ENCODE assay signal across 13 cellular contexts in the genomic region with DNA sequence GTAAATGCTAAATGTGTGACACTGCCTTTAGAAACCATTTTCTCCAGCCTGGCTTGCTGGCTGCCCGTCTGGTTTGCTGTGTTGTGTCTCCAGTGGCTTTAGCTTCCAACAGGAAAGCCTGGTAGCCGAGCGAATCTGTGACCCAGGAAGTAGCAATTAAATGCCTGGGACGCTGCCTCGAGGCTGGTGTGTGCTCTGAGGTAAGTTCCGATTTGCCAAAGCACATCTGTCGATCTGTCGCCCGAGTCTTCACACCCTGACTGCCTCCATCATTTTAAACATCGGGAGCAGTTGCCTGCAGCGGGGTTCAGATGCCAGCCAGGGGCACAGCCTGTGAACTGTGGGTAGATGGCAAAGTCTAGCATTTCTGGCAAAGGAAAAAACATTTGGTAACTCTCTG. TPM values are rescaled to one million over a fixed set of nuclear protein-coding genes. Genes with fewer than 3 reads are reported as not detected.
DNase-seq lines count a peak whose midpoint lies in the region; ATAC-seq and TF ChIP-seq lines count a peak whose summit lies in the region.
"Had no signal": no experiment of that assay in that cellular context is flagged by ENCODE, and none has a peak within 500 bp of the region (broad histone marks: within the 10 kb centered on the region; RNA-seq: fewer than 3 reads in every experiment).

No MANE protein-coding gene starts in this region.

- peaks cover 4% of the 10 kb centered on the region for H3K36me3 ChIP-seq in CD8-positive, alpha-beta memory T cell (ENCODE audit: insufficient read depth, low read length)
- H3K36me3 ChIP-seq in gastrocnemius medialis: peaks cover 0 to 6% of the 10 kb centered on the region in 2 donors

- no peak for DNase-seq in AG04449 (ENCODE audit: low read depth, low spot score)
- no peak for DNase-seq in CD8-positive, alpha-beta memory T cell
- DNase-seq in activated CD8-positive, alpha-beta T cell treated with anti-CD3 and anti-CD28 coated beads, Interleukin-2, amount 10 ng/mL, durations not matched to agents 7 days and 5 days: no peak
- no peak for DNase-seq in naive B cell
- DNase-seq in gastrocnemius medialis: no peak
- no peak for DNase-seq in NCI-H345 (lab: John Stamatoyannopoulos, UW)
- DNase-seq in NCI-H345 treated with DMSO at 0.1 percent for 48 hours (lab: John Stamatoyannopoulos, UW; ENCODE audit: unreplicated experiment): no peak
- DNase-seq: central memory CD4-positive, alpha-beta T cell; NCI-H187 treated with DMSO at 0.1 percent for 48 hours; NK-92 treated with Interleukin-12 subunit alpha and Interleukin-12 subunit beta, amount 100 ng/mL, for 24 hours; stimulated activated naive CD4-positive, alpha-beta T cell had no signal

- intact Hi-C loops in gastrocnemius medialis (cut with DNase I; ENCODE audit: low total_unique reads): loop anchor here (5.0 kb wide), 1 partner anchor 105 kb away; a partner anchor contains a TSS

- no peak for TF ChIP-seq POLR2A in gastrocnemius medialis (IDR thresholded peaks at IDR 0.05)

- peak overlapping the region; percentile 27; the same call in 1 of the 2 replicates for H3K4me3 ChIP-seq in AG04449 (ENCODE audit: low read depth, low read length)
- no peak overlapping the region for H3K4me3 ChIP-seq in CD8-positive, alpha-beta memory T cell (ENCODE audit: low read length)
- H3K4me3 ChIP-seq in gastrocnemius medialis: no peak overlapping the region

- CTCF ChIA-PET in AG04449 (lab: Yijun Ruan, JAX): no interaction called here
- CTCF ChIA-PET in CD8-positive, alpha-beta memory T cell (lab: Charles Lee): interaction anchor here (3.6 kb wide), 1 partner anchor 12 kb away, joined by 17 read pairs; no protein-coding TSS in a partner anchor
- CTCF ChIA-PET in activated CD8-positive, alpha-beta T cell treated with anti-CD3 and anti-CD28 coated beads, Interleukin-2, amount 10 ng/mL, durations not matched to agents 7 days and 5 days (lab: Charles Lee): no interaction called here

- in situ Hi-C loops in gastrocnemius medialis (cut with MboI; ENCODE audit: low sequenced_read_pairs in 4 of 4): no loop called here

- peaks cover 0 to 19% (median 0%) of the 10 kb centered on the region in 3 donors for H3K36me3 Mint-ChIP-seq in CD8-positive, alpha-beta memory T cell
- peaks cover 13% of the 10 kb centered on the region for H3K36me3 Mint-ChIP-seq in activated CD8-positive, alpha-beta T cell treated with anti-CD3 and anti-CD28 coated beads, Interleukin-2, amount 10 ng/mL, durations not matched to agents 7 days and 5 days (ENCODE audit: low read depth)
- no peaks in the 10 kb centered on the region for H3K36me3 Mint-ChIP-seq in naive B cell

- peak overlapping the region; percentile 78 to 92 (median 84) for H3K4me3 Mint-ChIP-seq in CD8-positive, alpha-beta memory T cell
- peak overlapping the region; percentile 82 for H3K4me3 Mint-ChIP-seq in activated CD8-positive, alpha-beta T cell treated with anti-CD3 and anti-CD28 coated beads, Interleukin-2, amount 10 ng/mL, durations not matched to agents 7 days and 5 days
- peak overlapping the region; percentile 72 to 98 (median 85) for H3K4me3 Mint-ChIP-seq in naive B cell

- H3K27me3 ChIP-seq in CD8-positive, alpha-beta memory T cell (ENCODE audit: insufficient read depth, low read length, poor library complexity, severe bottlenecking): no peaks in the 10 kb centered on the region
- H3K27me3 ChIP-seq in gastrocnemius medialis: no peaks in the 10 kb centered on the region

- TF ChIP-seq CTCF in AG04449 (IDR thresholded peaks at IDR 0.05; ENCODE audit: insufficient read depth, low read length, missing control alignments) (no peak), gastrocnemius medialis (IDR thresholded peaks at IDR 0.05 in 4 of 5, conservative IDR thresholded peaks at IDR 0.05 in 1 of 5) (no peak)

- peaks cover 30% of the 10 kb centered on the region for H3K4me1 ChIP-seq in CD8-positive, alpha-beta memory T cell (ENCODE audit: insufficient read depth, low read length)
- H3K4me1 ChIP-seq in gastrocnemius medialis: peaks cover 61 to 62% of the 10 kb centered on the region in 2 donors

- no peak for ATAC-seq in activated CD8-positive, alpha-beta T cell treated with anti-CD3 and anti-CD28 coated beads, Interleukin-2, amount 10 ng/mL, durations not matched to agents 7 days and 5 days
- ATAC-seq in naive B cell (ENCODE audit: low read depth in 2 of 2) (no peak), gastrocnemius medialis (no peak), GM18870 (IDR thresholded peaks at IDR 0.05; ENCODE audit: unreplicated experiment) (no peak)

- H3K9me3 ChIP-seq in CD8-positive, alpha-beta memory T cell (ENCODE audit: low read length): no peaks in the 10 kb centered on the region
- no peaks in the 10 kb centered on the region for H3K9me3 ChIP-seq in gastrocnemius medialis
- H3K9me3 ChIP-seq: HAP-1 had no signal

- peak overlapping the region in 5 of 8 donors; percentile 29 to 90 (median 50) for H3K27ac Mint-ChIP-seq in CD8-positive, alpha-beta memory T cell
- H3K27ac Mint-ChIP-seq in activated CD8-positive, alpha-beta T cell treated with anti-CD3 and anti-CD28 coated beads, Interleukin-2, amount 10 ng/mL, durations not matched to agents 7 days and 5 days: peak overlapping the region; percentile 50
- peak overlapping the region in 3 of 6 donors; percentile 60 to 91 (median 61) for H3K27ac Mint-ChIP-seq in naive B cell

- H3K27ac ChIP-seq in CD8-positive, alpha-beta memory T cell (ENCODE audit: low read depth, low read length): no peak overlapping the region
- H3K27ac ChIP-seq in gastrocnemius medialis: peak overlapping the region in 2 of 4 donors; percentile 94 to 99

- peaks cover 0 to 4% (median 0%) of the 10 kb centered on the region in 5 donors for H3K9me3 Mint-ChIP-seq in CD8-positive, alpha-beta memory T cell
- H3K9me3 Mint-ChIP-seq in activated CD8-positive, alpha-beta T cell treated with anti-CD3 and anti-CD28 coated beads, Interleukin-2, amount 10 ng/mL, durations not matched to agents 7 days and 5 days (ENCODE audit: insufficient read depth): no peaks in the 10 kb centered on the region
- H3K9me3 Mint-ChIP-seq in naive B cell: no peaks in the 10 kb centered on the region

- POLR2A ChIA-PET in AG04449 (lab: Yijun Ruan, JAX): no interaction called here
- POLR2A ChIA-PET in CD8-positive, alpha-beta memory T cell (lab: Charles Lee): interaction anchor here (0.8 to 4.0 kb wide), 2 partner anchors 11 to 12 kb away, joined by 3 to 101 read pairs; no protein-coding TSS in a partner anchor
- POLR2A ChIA-PET in activated CD8-positive, alpha-beta T cell treated with anti-CD3 and anti-CD28 coated beads, Interleukin-2, amount 10 ng/mL, durations not matched to agents 7 days and 5 days (lab: Charles Lee): no interaction called here

- peaks cover 17 to 33% (median 22%) of the 10 kb centered on the region in 3 donors for H3K4me1 Mint-ChIP-seq in CD8-positive, alpha-beta memory T cell
- H3K4me1 Mint-ChIP-seq in activated CD8-positive, alpha-beta T cell treated with anti-CD3 and anti-CD28 coated beads, Interleukin-2, amount 10 ng/mL, durations not matched to agents 7 days and 5 days (ENCODE audit: low read depth): peaks cover 34% of the 10 kb centered on the region
- H3K4me1 Mint-ChIP-seq in naive B cell: peaks cover 23 to 37% (median 24%) of the 10 kb centered on the region in 3 donors

- H3K27me3 Mint-ChIP-seq in CD8-positive, alpha-beta memory T cell: no peaks in the 10 kb centered on the region
- H3K27me3 Mint-ChIP-seq in activated CD8-positive, alpha-beta T cell treated with anti-CD3 and anti-CD28 coated beads, Interleukin-2, amount 10 ng/mL, durations not matched to agents 7 days and 5 days (ENCODE audit: low read depth): no peaks in the 10 kb centered on the region
- H3K27me3 Mint-ChIP-seq in naive B cell: no peaks in the 10 kb centered on the region

RNA-seq across cellular contexts. Expression of a gene that starts 2.2 kb away (rescaled TPM):
- 10 to 100 TPM; 45.7 to 46.6 TPM for total RNA-seq in CD8-positive, alpha-beta memory T cell
- 40.4 TPM for polyA plus RNA-seq in CD8-positive, alpha-beta memory T cell
- total RNA-seq in activated CD8-positive, alpha-beta T cell treated with anti-CD3 and anti-CD28 coated beads, Interleukin-2, amount 10 ng/mL, durations not matched to agents 7 days and 5 days: 10 to 100 TPM; 49.3 to 50.7 TPM
- 10 to 100 TPM; 11.0 to 20.6 (median 13.1) TPM for polyA plus RNA-seq in naive B cell (ENCODE audit: low read depth in 6 of 6)
- 100 to 1,000 TPM in 2 of 4 donors, 10 to 100 TPM in 2; 66.4 to 154 (median 117) TPM for total RNA-seq in gastrocnemius medialis

RNA-seq across cellular contexts. Expression of a gene that starts 14.5 kb away (rescaled TPM):
- 1 to 10 TPM; 2.1 to 2.9 TPM for total RNA-seq in CD8-positive, alpha-beta memory T cell
- 3.4 TPM for polyA plus RNA-seq in CD8-positive, alpha-beta memory T cell
- 1 to 10 TPM; 1.7 to 2.0 TPM for total RNA-seq in activated CD8-positive, alpha-beta T cell treated with anti-CD3 and anti-CD28 coated beads, Interleukin-2, amount 10 ng/mL, durations not matched to agents 7 days and 5 days
- under 1 TPM in 4 of 6 donors, not detected in 2; 0.35 to 0.74 (median 0.53) TPM for polyA plus RNA-seq in naive B cell (ENCODE audit: low read depth in 6 of 6)
- under 1 TPM in 1 of 4 donors, not detected in 3; 0.62 TPM for total RNA-seq in gastrocnemius medialis

RNA-seq across cellular contexts. Expression of a gene that starts 17.6 kb away (rescaled TPM):
- total RNA-seq in CD8-positive, alpha-beta memory T cell: 1 to 10 TPM; 2.9 to 3.1 TPM
- 1.1 TPM for polyA plus RNA-seq in CD8-positive, alpha-beta memory T cell
- 1 to 10 TPM; 7.5 to 9.3 TPM for total RNA-seq in activated CD8-positive, alpha-beta T cell treated with anti-CD3 and anti-CD28 coated beads, Interleukin-2, amount 10 ng/mL, durations not matched to agents 7 days and 5 days
- under 1 TPM in 3 of 6 donors, not detected in 3; 0.13 to 0.75 (median 0.19) TPM for polyA plus RNA-seq in naive B cell (ENCODE audit: low read depth in 6 of 6)
- total RNA-seq in gastrocnemius medialis: 1 to 10 TPM in 1 of 4 donors, under 1 TPM in 2, not detected in 1; 0.20 to 1.3 (median 0.94) TPM

RNA-seq across cellular contexts. Expression of a gene that starts 41.3 kb away (rescaled TPM):
- total RNA-seq in CD8-positive, alpha-beta memory T cell: 10 to 100 TPM; 42.2 to 45.6 TPM
- polyA plus RNA-seq in CD8-positive, alpha-beta memory T cell: 18.3 TPM
- 10 to 100 TPM; 35.4 to 39.5 TPM for total RNA-seq in activated CD8-positive, alpha-beta T cell treated with anti-CD3 and anti-CD28 coated beads, Interleukin-2, amount 10 ng/mL, durations not matched to agents 7 days and 5 days
- 10 to 100 TPM in 1 of 6 donors, 1 to 10 TPM in 5; 2.2 to 17.5 (median 8.4) TPM for polyA plus RNA-seq in naive B cell (ENCODE audit: low read depth in 6 of 6)
- 10 to 100 TPM; 19.5 to 49.0 (median 42.2) TPM for total RNA-seq in gastrocnemius medialis

RNA-seq across cellular contexts. Expression of a gene that starts 42.9 kb away (rescaled TPM):
- total RNA-seq in CD8-positive, alpha-beta memory T cell: 100 to 1,000 TPM; 123 to 128 TPM
- 231 TPM for polyA plus RNA-seq in CD8-positive, alpha-beta memory T cell
- 100 to 1,000 TPM; 123 to 129 TPM for total RNA-seq in activated CD8-positive, alpha-beta T cell treated with anti-CD3 and anti-CD28 coated beads, Interleukin-2, amount 10 ng/mL, durations not matched to agents 7 days and 5 days
- polyA plus RNA-seq in naive B cell (ENCODE audit: low read depth in 6 of 6): 100 to 1,000 TPM; 165 to 257 (median 213) TPM
- 100 to 1,000 TPM; 141 to 235 (median 208) TPM for total RNA-seq in gastrocnemius medialis
